Comparison of ENCODE assay signal across 1 cellular context in genomic region chr5:34915856-34916192, GRCh38.
TF ChIP-seq lines count a peak whose summit lies in the region.

No MANE protein-coding gene starts in this region.

TF ChIP-seq in GM23338, 12 proteins besides CTCF, POLR2A, EP300 and RAD21 (continued from another document):
- TF ChIP-seq ZNF462 (CRISPR knock-in tag; IDR thresholded peaks at IDR 0.05): no peak
